In the genomic region with DNA sequence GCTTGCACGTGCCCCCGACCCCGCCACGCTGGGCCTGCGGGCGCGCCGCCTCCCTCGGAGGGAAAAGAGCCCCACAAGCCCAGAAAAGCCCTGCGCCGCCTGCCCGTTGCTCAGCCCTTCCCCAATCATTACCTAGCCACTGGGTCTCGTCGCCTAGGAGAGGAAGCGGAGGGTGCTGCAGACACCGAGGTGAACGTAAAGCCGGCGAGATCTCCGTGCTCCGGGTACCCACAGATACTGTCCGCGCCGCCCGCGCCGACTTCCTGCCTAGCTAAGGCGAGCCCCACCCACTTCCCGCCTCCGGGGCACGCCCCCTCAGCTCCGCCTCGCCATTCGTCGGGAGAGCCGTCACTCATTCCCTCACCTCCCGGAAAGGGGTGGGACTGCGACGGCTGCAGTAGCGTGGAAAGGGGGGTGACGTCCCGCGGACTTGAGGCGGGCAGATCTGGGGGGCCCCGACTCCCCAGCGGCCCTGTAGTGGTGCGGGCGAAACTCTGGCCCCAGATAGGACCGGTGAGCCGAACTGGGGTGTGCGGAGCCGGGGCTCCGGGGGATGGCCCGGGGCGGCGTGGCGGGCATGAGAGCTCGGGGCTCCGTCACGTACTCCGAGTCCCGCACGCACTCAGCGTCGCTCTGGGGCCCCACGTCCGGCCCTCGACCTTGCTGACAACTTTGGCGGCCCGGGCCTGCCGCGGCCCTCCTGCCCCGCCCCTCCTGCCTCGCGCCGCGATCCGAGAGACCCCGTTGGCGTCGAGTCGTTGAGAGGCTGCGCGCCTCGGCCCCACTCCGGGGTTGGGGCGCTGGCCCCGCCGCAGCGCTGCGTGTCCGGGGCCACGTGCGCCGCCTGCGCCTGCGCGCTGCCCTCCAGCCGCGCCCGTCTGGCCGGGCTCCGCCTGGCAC, we compare ENCODE assay signal across 8 cellular contexts. TPM values are rescaled to one million over a fixed set of nuclear protein-coding genes. Genes with fewer than 3 reads are reported as not detected.
DNase-seq lines count a peak whose midpoint lies in the region; ATAC-seq and TF ChIP-seq lines count a peak whose summit lies in the region.

Gene ENO1, minus strand, starts transcription at position 239 of the 900 bp plus-strand sequence. CDS start 3,778 bp downstream, outside the sequence.

- H3K27ac Mint-ChIP-seq in progenitor cell of endocrine pancreas, result peak within 1 kb of the TSS; percentile 97

- H3K36me3 Mint-ChIP-seq in progenitor cell of endocrine pancreas (ENCODE audit: insufficient read depth), result peaks cover 9% of the 10 kb centered on the region

- H3K9me3 ChIP-seq in heart right ventricle (no peaks in the 10 kb centered on the region), upper lobe of right lung (no peaks in the 10 kb centered on the region)

- DNase-seq in GM13977 (ENCODE audit: low spot score) (peak; percentile 99), NCI-H1436 (lab: John Stamatoyannopoulos, UW) (peak; percentile 90), amniotic epithelial cell (ENCODE audit: low read depth) (peak; percentile 95), heart right ventricle (peak; percentile 98 to 99), progenitor cell of endocrine pancreas (ENCODE audit: low spot score, unreplicated experiment) (peak; percentile 97), upper lobe of right lung (peak; percentile 98)

- H3K27ac ChIP-seq in heart right ventricle (peak within 1 kb of the TSS; percentile 90 to 99 (median 98)), upper lobe of right lung (peak within 1 kb of the TSS; percentile 99)

- 0% methylated on average over 95 to 103 of the region's 103 CpGs for WGBS in heart right ventricle, 2 donors

- peaks cover 0 to 36% (median 0%) of the 10 kb centered on the region in 9 donors for H3K36me3 ChIP-seq in heart right ventricle
- H3K36me3 ChIP-seq in upper lobe of right lung, result peaks cover 24% of the 10 kb centered on the region

- H3K4me1 ChIP-seq in heart right ventricle (peaks cover 9 to 58% (median 48%) of the 10 kb centered on the region in 9 donors), upper lobe of right lung (peaks cover 55% of the 10 kb centered on the region)

- no peaks in the 10 kb centered on the region for H3K27me3 Mint-ChIP-seq in progenitor cell of endocrine pancreas

- ATAC-seq in HG02840 (IDR thresholded peaks at IDR 0.05; ENCODE audit: low FRiP score, unreplicated experiment) (peak; percentile 86), heart right ventricle (peak; percentile 92 to 98 (median 96)), upper lobe of right lung (peak; percentile 94)

- intact Hi-C loops in T-helper 1 cell treated with Interleukin-12 subunit alpha and Interleukin-12 subunit beta and Interleukin-4 antibody, amounts not matched to agents 30 ng/mL and 1 ng/mL, for 36 hours (cut with micrococcal nuclease), result loop anchor here (1.0 to 10.0 kb wide), 11 partner anchors 61 to 1034 kb away; partner anchors contain the start of genes CTNNBIP1, GPR157, PIK3CD and RERE
- intact Hi-C loops in heart right ventricle (cut with DNase I), result no loop called here
- intact Hi-C loops in upper lobe of right lung (cut with DNase I), result no loop called here

- in situ Hi-C loops in GM13977 (cut with MboI; ENCODE audit: low pct_unique_long_range_greater_than_20kb, low sequenced_read_pairs, unreplicated experiment), result no loop called here

- H3K4me1 Mint-ChIP-seq in progenitor cell of endocrine pancreas (ENCODE audit: low read depth), result peaks cover 29% of the 10 kb centered on the region

- no peak for TF ChIP-seq CTCF in GM13977 (IDR thresholded peaks at IDR 0.05; ENCODE audit: extremely low read depth, insufficient read depth, missing control alignments)
- TF ChIP-seq CTCF in heart right ventricle (IDR thresholded peaks at IDR 0.05), result no peak
- no peak for TF ChIP-seq CTCF in progenitor cell of endocrine pancreas (IDR thresholded peaks at IDR 0.05; ENCODE audit: unreplicated experiment)
- no peak for TF ChIP-seq CTCF in upper lobe of right lung (IDR thresholded peaks at IDR 0.05)

- H3K27me3 ChIP-seq in heart right ventricle (no peaks in the 10 kb centered on the region), upper lobe of right lung (no peaks in the 10 kb centered on the region)

- no peaks in the 10 kb centered on the region for H3K9me3 Mint-ChIP-seq in progenitor cell of endocrine pancreas (ENCODE audit: low read depth)

- peak within 1 kb of the TSS; percentile 90 for H3K4me3 Mint-ChIP-seq in progenitor cell of endocrine pancreas (ENCODE audit: low read depth)

- H3K4me3 ChIP-seq in heart right ventricle, result peak within 1 kb of the TSS; percentile 72 to 97 (median 90)
- peak within 1 kb of the TSS; percentile 90 for H3K4me3 ChIP-seq in upper lobe of right lung

RNA-seq across cellular contexts. Expression of gene ENO1, which starts in this region (rescaled TPM):
- total RNA-seq in T-helper 1 cell treated with Interleukin-12 subunit alpha and Interleukin-12 subunit beta and Interleukin-4 antibody, amounts not matched to agents 30 ng/mL and 1 ng/mL, for 36 hours, result 2,761 and 2,775 TPM in 2 replicates
- 100 to 1,000 TPM; 104 to 472 (median 141) TPM for total RNA-seq in heart right ventricle
- polyA plus RNA-seq in heart right ventricle, result 100 to 1,000 TPM in 1 of 2 donors, 10 to 100 TPM in 1; 73.3 to 581 TPM
- 444 and 493 TPM in 2 replicates for total RNA-seq in progenitor cell of endocrine pancreas
- 640 TPM for total RNA-seq in upper lobe of right lung

Comparison
In these comparisons a context has a peak if more than half of its experiments do, and no peak if none do; other contexts are left out.
1. Peak in every context shown above with its lines: DNase-seq, ATAC-seq, H3K4me3 ChIP-seq and H3K27ac ChIP-seq.